28 cellular contexts compared by ENCODE assay signal in the genomic region with DNA sequence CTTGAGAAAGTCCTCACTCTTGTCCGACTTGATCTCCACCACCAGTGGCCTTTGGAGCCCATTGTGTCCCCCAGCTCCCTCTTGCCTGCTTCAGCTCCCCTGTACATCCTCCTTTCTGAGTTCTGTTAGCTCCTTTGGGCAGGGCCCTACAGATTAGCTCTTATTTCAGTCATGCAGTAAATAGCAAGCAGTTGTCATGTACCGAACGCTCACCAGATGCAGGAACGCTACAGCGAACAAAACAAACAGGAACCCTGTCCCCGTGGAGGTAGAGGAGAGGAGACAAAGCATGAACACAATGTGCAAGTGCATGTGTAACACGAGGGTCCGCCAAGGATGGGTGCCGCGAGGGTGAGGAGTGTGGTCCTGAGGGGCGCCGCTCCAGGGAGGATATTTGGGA.
"Had no signal": no experiment of that assay in that cellular context is flagged by ENCODE, and none has a peak within 500 bp of the region (broad histone marks: within the 10 kb centered on the region; RNA-seq: fewer than 3 reads in every experiment).

No MANE protein-coding gene starts in this region.

- H3K4me3 ChIP-seq: esophagus muscularis mucosa, gastrocnemius medialis had no signal

- H3K27ac Mint-ChIP-seq: activated CD4-positive, alpha-beta memory T cell treated with anti-CD3 and anti-CD28 coated beads, Interleukin-2, amount 10 ng/mL, durations not matched to agents 7 days and 5 days; activated CD4-positive, alpha-beta T cell treated with anti-CD3 and anti-CD28 coated beads, Interleukin-2, amount 10 ng/mL, durations not matched to agents 7 days and 5 days; activated naive CD8-positive, alpha-beta T cell; activated T-cell treated with anti-CD3 and anti-CD28 coated beads, Interleukin-2, amount 50 U/mL, for 24 hours; activated T-cell treated with anti-CD3 and anti-CD28 coated beads, Interleukin-2, amount 50 U/mL, for 72 hours; effector memory CD8-positive, alpha-beta T cell; T-helper 17 cell; T-helper 2 cell treated with Interferon-gamma antibody and Interleukin-4, amounts not matched to agents 5 μg/mL and 100 μg/mL, for 36 hours had no signal

- H3K4me1 ChIP-seq: foreskin keratinocyte, gastrocnemius medialis had no signal

- H3K4me1 Mint-ChIP-seq: activated CD4-positive, alpha-beta memory T cell treated with anti-CD3 and anti-CD28 coated beads, Interleukin-2, amount 10 ng/mL, durations not matched to agents 7 days and 5 days; activated CD4-positive, alpha-beta T cell treated with anti-CD3 and anti-CD28 coated beads, Interleukin-2, amount 10 ng/mL, durations not matched to agents 7 days and 5 days had no signal

- H3K27ac ChIP-seq: brain microvascular endothelial cell, esophagus muscularis mucosa, foreskin keratinocyte, gastrocnemius medialis had no signal

- DNase-seq: activated CD4-positive, alpha-beta memory T cell treated with anti-CD3 and anti-CD28 coated beads, Interleukin-2, amount 10 ng/mL, durations not matched to agents 7 days and 5 days; activated CD4-positive, alpha-beta T cell treated with anti-CD3 and anti-CD28 coated beads for 1 hour; activated CD4-positive, alpha-beta T cell treated with anti-CD3 and anti-CD28 coated beads for 4 hours; activated CD4-positive, alpha-beta T cell treated with anti-CD3 and anti-CD28 coated beads, Interleukin-2, amount 10 ng/mL, durations not matched to agents 7 days and 5 days; activated CD4-positive, alpha-beta T cell treated with anti-CD3 and anti-CD28 coated beads, Interleukin-2, amount 50 U/mL, for 4 hours; activated CD8-positive, alpha-beta memory T cell treated with anti-CD3 and anti-CD28 coated beads, Interleukin-2, amount 50 U/mL, for 48 hours; activated gamma-delta T cell; activated naive CD4-positive, alpha-beta T cell; activated naive CD4-positive, alpha-beta T cell treated with anti-CD3 and anti-CD28 coated beads, Interleukin-2, amount 50 U/mL, for 16 hours; activated T-cell treated with anti-CD3 and anti-CD28 coated beads for 4 hours; activated T-cell treated with anti-CD3 and anti-CD28 coated beads, Interleukin-2, amount 50 U/mL, for 24 hours; activated T-cell treated with anti-CD3 and anti-CD28 coated beads, Interleukin-2, amount 50 U/mL, for 72 hours; amniotic stem cell; anterior cingulate cortex; brain microvascular endothelial cell; cortex of kidney; dermis blood vessel endothelial cell; effector CD4-positive, alpha-beta T cell; effector memory CD8-positive, alpha-beta T cell; erythroblast; foreskin keratinocyte; gastrocnemius medialis; T-helper 1 cell; T-helper 17 cell; T1000 had no signal

- ATAC-seq: activated T-cell treated with anti-CD3 and anti-CD28 coated beads, Interleukin-2, amount 50 U/mL, for 72 hours; effector memory CD8-positive, alpha-beta T cell; foreskin keratinocyte; gastrocnemius medialis; T-helper 17 cell had no signal

- H3K36me3 Mint-ChIP-seq: activated naive CD8-positive, alpha-beta T cell had no signal

- H3K4me3 Mint-ChIP-seq: activated CD4-positive, alpha-beta memory T cell treated with anti-CD3 and anti-CD28 coated beads, Interleukin-2, amount 10 ng/mL, durations not matched to agents 7 days and 5 days; activated CD4-positive, alpha-beta T cell treated with anti-CD3 and anti-CD28 coated beads, Interleukin-2, amount 10 ng/mL, durations not matched to agents 7 days and 5 days; activated naive CD8-positive, alpha-beta T cell; activated T-cell treated with anti-CD3 and anti-CD28 coated beads, Interleukin-2, amount 50 U/mL, for 24 hours; activated T-cell treated with anti-CD3 and anti-CD28 coated beads, Interleukin-2, amount 50 U/mL, for 72 hours; effector memory CD8-positive, alpha-beta T cell; T-helper 17 cell; T-helper 2 cell treated with Interferon-gamma antibody and Interleukin-4, amounts not matched to agents 5 μg/mL and 100 μg/mL, for 36 hours had no signal

- H3K9me3 ChIP-seq: esophagus muscularis mucosa, gastrocnemius medialis had no signal

- H3K9me3 Mint-ChIP-seq: activated CD4-positive, alpha-beta memory T cell treated with anti-CD3 and anti-CD28 coated beads, Interleukin-2, amount 10 ng/mL, durations not matched to agents 7 days and 5 days; activated CD4-positive, alpha-beta T cell treated with anti-CD3 and anti-CD28 coated beads, Interleukin-2, amount 10 ng/mL, durations not matched to agents 7 days and 5 days; activated T-cell treated with anti-CD3 and anti-CD28 coated beads, Interleukin-2, amount 50 U/mL, for 24 hours; activated T-cell treated with anti-CD3 and anti-CD28 coated beads, Interleukin-2, amount 50 U/mL, for 72 hours; effector memory CD8-positive, alpha-beta T cell; T-helper 2 cell treated with Interferon-gamma antibody and Interleukin-4, amounts not matched to agents 5 μg/mL and 100 μg/mL, for 36 hours had no signal

- H3K36me3 ChIP-seq: brain microvascular endothelial cell, esophagus muscularis mucosa, gastrocnemius medialis had no signal

- H3K27me3 Mint-ChIP-seq: activated CD4-positive, alpha-beta memory T cell treated with anti-CD3 and anti-CD28 coated beads, Interleukin-2, amount 10 ng/mL, durations not matched to agents 7 days and 5 days; activated T-cell treated with anti-CD3 and anti-CD28 coated beads, Interleukin-2, amount 50 U/mL, for 24 hours; T-helper 17 cell had no signal

- H3K27me3 ChIP-seq: brain microvascular endothelial cell, esophagus muscularis mucosa, foreskin keratinocyte, gastrocnemius medialis had no signal
